In the genomic region with DNA sequence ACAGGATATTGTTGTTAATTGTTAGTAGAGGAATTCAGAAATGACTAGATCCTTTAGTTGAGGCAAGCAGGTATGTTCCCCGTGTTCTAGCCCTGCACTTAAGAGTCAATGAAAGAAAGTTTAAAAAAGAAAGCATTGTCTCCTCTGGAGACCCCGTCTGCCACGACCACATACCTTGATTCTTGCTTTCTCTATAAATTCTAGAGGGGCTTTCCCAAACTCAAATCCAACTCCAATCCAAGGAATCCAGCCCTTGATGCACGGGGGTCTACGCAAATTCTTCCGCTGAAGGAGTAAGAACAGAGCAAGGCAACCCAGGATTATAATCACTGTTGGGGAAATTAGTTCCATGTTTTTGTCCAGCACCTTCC, we compare ENCODE assay signal across 8 cellular contexts.
DNase-seq lines count a peak whose midpoint lies in the region; ATAC-seq lines count a peak whose summit lies in the region.

No MANE protein-coding gene starts in this region.

- no peaks in the 10 kb centered on the region for H3K36me3 Mint-ChIP-seq in activated naive CD8-positive, alpha-beta T cell

- peaks cover 13% of the 10 kb centered on the region for H3K4me1 Mint-ChIP-seq in activated naive CD8-positive, alpha-beta T cell (ENCODE audit: low read depth)
- peaks cover 25% of the 10 kb centered on the region for H3K4me1 Mint-ChIP-seq in stimulated activated naive CD8-positive, alpha-beta T cell treated with anti-CD3 and anti-CD28 coated beads, Interleukin-15, amount 100 ng/mL, for 72 hours

- H3K9me3 ChIP-seq in iPS-18c (ENCODE audit: control insufficient read depth, insufficient read depth, low read length), result no peaks in the 10 kb centered on the region

- DNase-seq in NCI-H748 treated with DMSO at 0.1 percent for 48 hours (lab: John Stamatoyannopoulos, UW) (peak; percentile 66), NCI-H748 (lab: John Stamatoyannopoulos, UW; ENCODE audit: unreplicated experiment) (no peak), 8988T (no peak)
- no peak for DNase-seq in stimulated activated naive CD8-positive, alpha-beta T cell treated with anti-CD3 and anti-CD28 coated beads, Interleukin-15, amount 100 ng/mL, for 72 hours

- H3K27ac Mint-ChIP-seq in activated naive CD8-positive, alpha-beta T cell, result no peak overlapping the region
- H3K27ac Mint-ChIP-seq in stimulated activated naive CD8-positive, alpha-beta T cell treated with anti-CD3 and anti-CD28 coated beads, Interleukin-15, amount 100 ng/mL, for 72 hours, result no peak overlapping the region

- peak overlapping the region; percentile 90 for H3K4me3 Mint-ChIP-seq in activated naive CD8-positive, alpha-beta T cell
- H3K4me3 Mint-ChIP-seq in stimulated activated naive CD8-positive, alpha-beta T cell treated with anti-CD3 and anti-CD28 coated beads, Interleukin-15, amount 100 ng/mL, for 72 hours, result peak overlapping the region; percentile 82 to 90

- peaks cover 30% of the 10 kb centered on the region for H3K27me3 Mint-ChIP-seq in activated naive CD8-positive, alpha-beta T cell
- peaks cover 30% of the 10 kb centered on the region for H3K27me3 Mint-ChIP-seq in stimulated activated naive CD8-positive, alpha-beta T cell treated with anti-CD3 and anti-CD28 coated beads, Interleukin-15, amount 100 ng/mL, for 72 hours

- H3K9me3 Mint-ChIP-seq in activated naive CD8-positive, alpha-beta T cell (ENCODE audit: low read depth), result no peaks in the 10 kb centered on the region
- no peaks in the 10 kb centered on the region for H3K9me3 Mint-ChIP-seq in stimulated activated naive CD8-positive, alpha-beta T cell treated with anti-CD3 and anti-CD28 coated beads, Interleukin-15, amount 100 ng/mL, for 72 hours

- no peak for ATAC-seq in stimulated activated naive CD8-positive, alpha-beta T cell treated with anti-CD3 and anti-CD28 coated beads, Interleukin-15, amount 100 ng/mL, for 72 hours
- ATAC-seq in GM21367 (IDR thresholded peaks at IDR 0.05; ENCODE audit: unreplicated experiment) (no peak), GM19397 (IDR thresholded peaks at IDR 0.05; ENCODE audit: unreplicated experiment) (no peak)

- H3K4me3 ChIP-seq in iPS-18c (ENCODE audit: insufficient read depth, low read depth, low read length), result peak overlapping the region; percentile 98
